In genomic region chr2:108621087-108621559, GRCh38 we compare ENCODE assay signal across 8 cellular contexts.
DNase-seq lines count a peak whose midpoint lies in the region; ATAC-seq and TF ChIP-seq lines count a peak whose summit lies in the region.

No MANE protein-coding gene starts in this region.

- H3K36me3 ChIP-seq in heart right ventricle (no peaks in the 10 kb centered on the region), spleen (no peaks in the 10 kb centered on the region)

- H3K27ac ChIP-seq in heart right ventricle (peak overlapping the region in 7 of 10 donors; percentile 13 to 84 (median 33)), spleen (peak overlapping the region; percentile 71 to 85 (median 74))

- DNase-seq in A172 (ENCODE audit: low spot score) (peak; percentile 86), NOMO-1 treated with DMSO at 0.1 percent for 48 hours (lab: John Stamatoyannopoulos, UW; ENCODE audit: unreplicated experiment) (peak; percentile 63), heart right ventricle (no peak), spleen (peak; percentile 91), cerebellar cortex (ENCODE audit: low spot score) (no peak)
- DNase-seq in activated T-cell treated with anti-CD3 and anti-CD28 coated beads, Interleukin-2, amount 50 U/mL, for 1 hour, result peak; percentile 75

- ATAC-seq in GM19025 (IDR thresholded peaks at IDR 0.05; ENCODE audit: low read depth, unreplicated experiment) (peak; percentile 100), HG03139 (IDR thresholded peaks at IDR 0.05; ENCODE audit: unreplicated experiment) (peak; percentile 99), heart right ventricle (peak; percentile 52 to 76 (median 72))

- H3K4me3 ChIP-seq in heart right ventricle, result peak overlapping the region in 3 of 10 donors; percentile 7 to 25 (median 20)
- H3K4me3 ChIP-seq in spleen, result peak overlapping the region in 5 of 8 donors; percentile 8 to 58 (median 17)

- TF ChIP-seq CTCF in heart right ventricle (IDR thresholded peaks at IDR 0.05) (no peak), spleen (IDR thresholded peaks at IDR 0.05 in 8 of 11, conservative IDR thresholded peaks at IDR 0.05 in 3 of 11) (no peak)

- H3K9me3 ChIP-seq in heart right ventricle (no peaks in the 10 kb centered on the region), spleen (no peaks in the 10 kb centered on the region)

- H3K27me3 ChIP-seq in heart right ventricle (no peaks in the 10 kb centered on the region), spleen (replicated peaks in 1 of 7) (no peaks in the 10 kb centered on the region)

- H3K4me1 ChIP-seq in heart right ventricle (peaks cover 5 to 74% (median 55%) of the 10 kb centered on the region in 9 donors), spleen (peaks cover 30 to 100% (median 57%) of the 10 kb centered on the region in 6 donors)

- no peak for TF ChIP-seq POLR2A in spleen (IDR thresholded peaks at IDR 0.05)

- WGBS in heart right ventricle, 2 donors, result 40 to 41% methylated on average over 8 of the region's 8 CpGs
- WGBS in spleen, 5 donors, result 13 to 29% (median 22%) methylated on average over 8 of the region's 8 CpGs

- intact Hi-C loops in heart right ventricle (cut with DNase I), result no loop called here
- intact Hi-C loops in spleen (cut with DNase I; ENCODE audit: low total_unique reads), result loop anchor here (10.0 kb wide), 1 partner anchor 176 kb away; the partner anchor contains the start of gene GCC2

Comparison
In these comparisons a context has a peak if more than half of its experiments do, and no peak if none do; other contexts are left out.
1. DNase-seq: peak in A172 (single experiment), NOMO-1 treated with DMSO at 0.1 percent for 48 hours (single experiment), activated T-cell treated with anti-CD3 and anti-CD28 coated beads, Interleukin-2, amount 50 U/mL, for 1 hour (single experiment) and spleen (single experiment); none in heart right ventricle (0 of 2) and cerebellar cortex (single experiment).
2. Peak in every context shown above with its lines, with median percentiles within 50 percentile points of each other: ATAC-seq.